ENCODE assay signal across 12 cellular contexts in the genomic region with DNA sequence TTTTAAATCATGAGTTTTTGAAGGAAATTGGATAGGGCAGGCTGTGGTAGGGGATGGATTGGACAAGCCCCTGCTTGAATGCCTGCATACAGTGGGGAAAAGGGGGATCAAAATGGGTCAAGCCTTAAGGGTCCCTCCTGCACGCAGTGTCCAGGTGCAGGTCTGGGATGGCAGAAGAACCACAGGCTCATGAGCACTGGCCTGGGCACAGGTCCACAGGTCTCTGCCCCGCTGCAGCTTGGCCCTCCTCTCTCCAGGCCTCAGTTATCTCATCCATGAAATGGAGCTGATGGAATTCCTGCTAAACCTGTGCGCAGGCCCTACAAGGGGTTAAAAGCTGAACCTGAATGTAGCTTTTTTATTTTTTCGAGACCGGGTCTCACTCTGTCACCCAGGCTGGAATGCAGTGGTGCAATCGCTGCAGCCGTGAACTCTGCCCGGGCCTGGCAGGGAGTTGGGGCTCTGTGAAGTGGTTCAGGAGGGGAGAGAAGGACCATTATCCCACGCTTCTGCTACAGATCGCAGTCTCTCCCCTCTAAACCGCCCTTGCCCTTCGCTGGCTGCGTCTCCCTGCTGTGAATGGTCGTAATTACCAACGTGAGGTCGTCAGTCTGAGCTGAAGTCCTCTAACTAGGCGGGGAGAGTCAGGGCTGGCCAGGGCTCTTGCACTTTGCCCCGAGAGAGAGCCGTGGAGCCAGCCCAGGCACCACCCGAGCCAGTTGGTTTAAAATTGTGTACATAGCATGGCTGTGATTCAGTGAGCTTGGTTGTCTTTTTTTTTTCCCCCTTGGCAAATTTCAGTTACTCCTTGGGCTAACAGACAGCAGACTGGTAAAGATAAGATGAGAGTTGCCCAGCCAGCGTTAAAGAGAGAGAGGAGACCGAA.
A peak's percentile ranks its signal among the peaks of the same experiment; 100 is the strongest.
DNase-seq lines count a peak whose midpoint lies in the region; ATAC-seq and TF ChIP-seq lines count a peak whose summit lies in the region.
"Had no signal": no experiment of that assay in that cellular context is flagged by ENCODE, and none has a peak within 500 bp of the region (broad histone marks: within the 10 kb centered on the region; RNA-seq: fewer than 3 reads in every experiment).

No MANE protein-coding gene starts in this region.

- H3K4me1 Mint-ChIP-seq in mesothelial cell of epicardium: peaks cover 7% of the 10 kb centered on the region

- H3K27me3 ChIP-seq in esophagus muscularis mucosa (no peaks in the 10 kb centered on the region), tibial nerve (no peaks in the 10 kb centered on the region)

- H3K4me1 ChIP-seq in esophagus muscularis mucosa (peaks cover 0 to 12% (median 8%) of the 10 kb centered on the region in 4 donors), tibial nerve (peaks cover 0 to 26% (median 10%) of the 10 kb centered on the region in 4 donors)

- H3K4me3 Mint-ChIP-seq in mesothelial cell of epicardium: no peak overlapping the region
- H3K4me3 Mint-ChIP-seq: activated T-helper 1 cell treated with anti-CD3 and anti-CD28 coated beads, Interleukin-12 subunit alpha, Interleukin-12 subunit beta, Interleukin-2, Interleukin-4 antibody, amounts not matched to agents 30 ng/mL and 10 ng/mL and 1 ng/mL, durations not matched to agents 14 hours and 24 hours and 36 hours had no signal

- no peaks in the 10 kb centered on the region for H3K27me3 Mint-ChIP-seq in mesothelial cell of epicardium (ENCODE audit: low read depth)

- TF ChIP-seq EP300 in esophagus muscularis mucosa (IDR thresholded peaks at IDR 0.05): no peak
- peak in 1 of 2 donors; percentile 9 for TF ChIP-seq EP300 in tibial nerve (IDR thresholded peaks at IDR 0.05)

- H3K4me3 ChIP-seq in esophagus muscularis mucosa (no peak overlapping the region), tibial nerve (no peak overlapping the region)

- TF ChIP-seq POLR2A in esophagus muscularis mucosa (IDR thresholded peaks at IDR 0.05; ENCODE audit: low read depth) (no peak), tibial nerve (IDR thresholded peaks at IDR 0.05) (no peak)

- peak; percentile 43 for DNase-seq in OCI-M1 (lab: John Stamatoyannopoulos, UW)
- DNase-seq in esophagus muscularis mucosa (ENCODE audit: extremely low spot score): no peak
- no peak for DNase-seq in mesothelial cell of epicardium (ENCODE audit: low spot score in 2 of 2, unreplicated experiment in 2 of 2)
- no peak for DNase-seq in tibial nerve (ENCODE audit: low spot score in 2 of 2)
- DNase-seq in NOMO-1 treated with dmso at 0.1 percent for 144 hours (lab: John Stamatoyannopoulos, UW; ENCODE audit: unreplicated experiment): no peak
- DNase-seq in NCI-H146 (lab: John Stamatoyannopoulos, UW): no peak
- no peak for DNase-seq in activated CD4-positive, CD25-positive, alpha-beta regulatory T cell (lab: John Stamatoyannopoulos, UW)
- DNase-seq: erythroblast, NCI-H187, T-helper 1 cell had no signal

- intact Hi-C loops in esophagus muscularis mucosa (cut with DNase I): no loop called here

- TF ChIP-seq CTCF in esophagus muscularis mucosa (IDR thresholded peaks at IDR 0.05): no peak
- no peak for TF ChIP-seq CTCF in mesothelial cell of epicardium (IDR thresholded peaks at IDR 0.05; ENCODE audit: unreplicated experiment)
- no peak for TF ChIP-seq CTCF in tibial nerve (IDR thresholded peaks at IDR 0.05)

- H3K36me3 ChIP-seq in esophagus muscularis mucosa (peaks cover 0 to 9% (median 4%) of the 10 kb centered on the region in 4 donors), tibial nerve (no peaks in the 10 kb centered on the region)

- WGBS in esophagus muscularis mucosa: 67% methylated on average over 21 of the region's 22 CpGs
- WGBS in tibial nerve, 2 donors: 25 to 37% methylated on average over 22 of the region's 22 CpGs

- peak overlapping the region; percentile 68 for H3K27ac Mint-ChIP-seq in mesothelial cell of epicardium
- H3K27ac Mint-ChIP-seq: activated T-helper 1 cell treated with anti-CD3 and anti-CD28 coated beads, Interleukin-12 subunit alpha, Interleukin-12 subunit beta, Interleukin-2, Interleukin-4 antibody, amounts not matched to agents 30 ng/mL and 10 ng/mL and 1 ng/mL, durations not matched to agents 14 hours and 24 hours and 36 hours had no signal

- no peak for ATAC-seq in HG03039 (IDR thresholded peaks at IDR 0.05; ENCODE audit: unreplicated experiment)

- no peaks in the 10 kb centered on the region for H3K9me3 Mint-ChIP-seq in mesothelial cell of epicardium
- H3K9me3 Mint-ChIP-seq: activated T-helper 1 cell treated with anti-CD3 and anti-CD28 coated beads, Interleukin-12 subunit alpha, Interleukin-12 subunit beta, Interleukin-2, Interleukin-4 antibody, amounts not matched to agents 30 ng/mL and 10 ng/mL and 1 ng/mL, durations not matched to agents 14 hours and 24 hours and 36 hours had no signal

- no peaks in the 10 kb centered on the region for H3K9me3 ChIP-seq in esophagus muscularis mucosa
- H3K9me3 ChIP-seq in tibial nerve: no peaks in the 10 kb centered on the region

- H3K27ac ChIP-seq in esophagus muscularis mucosa (replicated peaks in 1 of 4): peak overlapping the region in 3 of 4 donors; percentile 26 to 52 (median 35)
- H3K27ac ChIP-seq in tibial nerve: peak overlapping the region; percentile 30 to 84 (median 70)

- H3K36me3 Mint-ChIP-seq in mesothelial cell of epicardium: peaks cover 22% of the 10 kb centered on the region
